Comparison of ENCODE assay signal across 8 cellular contexts in genomic region chr19:19385900-19386339, GRCh38. TPM values are rescaled to one million over a fixed set of nuclear protein-coding genes. Genes with fewer than 3 reads are reported as not detected.
A peak's percentile ranks its signal among the peaks of the same experiment; 100 is the strongest.
DNase-seq lines count a peak whose midpoint lies in the region; ATAC-seq and TF ChIP-seq lines count a peak whose summit lies in the region.

No MANE protein-coding gene starts in this region.

- no peak for TF ChIP-seq POLR2A in lower leg skin (IDR thresholded peaks at IDR 0.05)

- H2AK5ac ChIP-seq in H9 (ENCODE audit: insufficient read length, low read length) = no peak overlapping the region

- no CpG with 5 or more reads among the region's 59 CpGs for WGBS in H9 (ENCODE audit: extremely low coverage, insufficient read length, low lambda C conversion rate)
- WGBS in lower leg skin, 2 donors = 1 to 2% methylated on average over 9 to 47 of the region's 59 CpGs

- H3K27me3 ChIP-seq in H9 (ENCODE audit: insufficient read depth, low read length) (no peaks in the 10 kb centered on the region), OCI-LY1 (ENCODE audit: insufficient read depth, low read length) (no peaks in the 10 kb centered on the region), ascending aorta (no peaks in the 10 kb centered on the region)

- H3K4me1 Mint-ChIP-seq in H9 = peaks cover 29% of the 10 kb centered on the region in 2 experiments
- H3K4me1 Mint-ChIP-seq in stimulated activated effector memory CD8-positive, alpha-beta T cell treated with anti-CD3 and anti-CD28 coated beads, Interleukin-12 subunit alpha, Interleukin-12 subunit beta, amount 100 ng/mL, for 72 hours = peaks cover 43% of the 10 kb centered on the region

- H3K4ac ChIP-seq in H9 (ENCODE audit: low read depth, low read length) = no peak overlapping the region

- intact Hi-C loops in ascending aorta (cut with DNase I) (loop anchor here (1.0 to 2.0 kb wide), 3 partner anchors 19 to 104 kb away; partner anchors contain the start of gene GATAD2A), lower leg skin (cut with DNase I; ENCODE audit: low total_unique reads) (no loop called here)

- H3K18ac ChIP-seq in H9 (ENCODE audit: insufficient read length, low read depth, low read length) = no peak overlapping the region

- H3K9me3 Mint-ChIP-seq in H9 = peaks cover 4 to 5% of the 10 kb centered on the region in 2 experiments; a peak in 4 of 5 replicates
- no peaks in the 10 kb centered on the region for H3K9me3 Mint-ChIP-seq in stimulated activated effector memory CD8-positive, alpha-beta T cell treated with anti-CD3 and anti-CD28 coated beads, Interleukin-12 subunit alpha, Interleukin-12 subunit beta, amount 100 ng/mL, for 72 hours

- H4K20me1 ChIP-seq in H9 (ENCODE audit: control insufficient read depth, insufficient read depth, insufficient read length) (no peaks in the 10 kb centered on the region), OCI-LY1 (ENCODE audit: insufficient read depth, low read length) (no peaks in the 10 kb centered on the region)

- H3K14ac ChIP-seq in H9 (ENCODE audit: insufficient read depth, low read length) = 0 out of 2 replicates have a peak overlapping the region, but pooled peaks have one; percentile 68

- H2BK120ac ChIP-seq in H9 (ENCODE audit: low read depth, low read length, poor library complexity, severe bottlenecking) = no peak overlapping the region

- TF ChIP-seq CTCF in H9 (conservative IDR thresholded peaks at IDR 0.05) = no peak
- no peak for TF ChIP-seq CTCF in OCI-LY1 (IDR thresholded peaks at IDR 0.05; ENCODE audit: low read length)
- no peak for TF ChIP-seq CTCF in ascending aorta (IDR thresholded peaks at IDR 0.05)
- no peak for TF ChIP-seq CTCF in lower leg skin (IDR thresholded peaks at IDR 0.05)

- H3K4me2 ChIP-seq in H9 (ENCODE audit: insufficient read depth, insufficient read length, low read length) (peak overlapping the region; percentile 67), OCI-LY1 (ENCODE audit: low read length) (peak overlapping the region; percentile 75)

- no peak overlapping the region for H2BK15ac ChIP-seq in H9 (ENCODE audit: low read depth, low read length)

- H3K23me2 ChIP-seq in H9 (ENCODE audit: insufficient read length, low read depth, low read length, poor library complexity, severe bottlenecking) = peaks cover 10% of the 10 kb centered on the region

- no peaks in the 10 kb centered on the region for H3K9me2 ChIP-seq in OCI-LY1 (ENCODE audit: low read depth, low read length)

- H3T11ph ChIP-seq in H9 (ENCODE audit: low read length) = no peak overlapping the region

- no peak overlapping the region for H2BK5ac ChIP-seq in H9 (ENCODE audit: insufficient read length, low read length)

- no peaks in the 10 kb centered on the region for H3K36me3 ChIP-seq in OCI-LY1 (ENCODE audit: insufficient read depth, low read length)
- H3K36me3 ChIP-seq in ascending aorta = no peaks in the 10 kb centered on the region

- no peaks in the 10 kb centered on the region for H3K9me3 ChIP-seq in H9 (ENCODE audit: control insufficient read depth, low read depth, low read length)
- H3K9me3 ChIP-seq in OCI-LY1 (ENCODE audit: low read length) = no peaks in the 10 kb centered on the region
- no peaks in the 10 kb centered on the region for H3K9me3 ChIP-seq in ascending aorta

- peak overlapping the region; percentile 68 to 88 (median 82); a peak in 4 of 7 replicates for H3K27ac Mint-ChIP-seq in H9
- peak overlapping the region; percentile 99 for H3K27ac Mint-ChIP-seq in stimulated activated effector memory CD8-positive, alpha-beta T cell treated with anti-CD3 and anti-CD28 coated beads, Interleukin-12 subunit alpha, Interleukin-12 subunit beta, amount 100 ng/mL, for 72 hours

- H4K91ac ChIP-seq in H9 (ENCODE audit: insufficient read length, low read depth, low read length) = no peak overlapping the region

- H4K8ac ChIP-seq in H9 (replicated peaks; ENCODE audit: insufficient read length, low read depth, low read length) = no peak overlapping the region

- H3K79me2 ChIP-seq in H9 (ENCODE audit: insufficient read depth, low read length) (peaks cover 7% of the 10 kb centered on the region; the same call in 1 of the 2 replicates), OCI-LY1 (ENCODE audit: insufficient read depth, low read length) (peaks cover 26% of the 10 kb centered on the region)

- H2BK12ac ChIP-seq in H9 (ENCODE audit: insufficient read length, low read depth, low read length) = no peak overlapping the region

- H3K4me3 Mint-ChIP-seq in H9 = peak overlapping the region; percentile 82 to 90
- H3K4me3 Mint-ChIP-seq in stimulated activated effector memory CD8-positive, alpha-beta T cell treated with anti-CD3 and anti-CD28 coated beads, Interleukin-12 subunit alpha, Interleukin-12 subunit beta, amount 100 ng/mL, for 72 hours = peak overlapping the region; percentile 99

- H4K5ac ChIP-seq in H9 (ENCODE audit: insufficient read length, low read depth, low read length) = no peak overlapping the region

- H3K4me3 ChIP-seq in OCI-LY1 (ENCODE audit: low read depth, low read length, poor library complexity, severe bottlenecking) = peak overlapping the region; percentile 89
- peak overlapping the region; percentile 77 to 89 for H3K4me3 ChIP-seq in ascending aorta
- peak overlapping the region; percentile 59 for H3K4me3 ChIP-seq in lower leg skin (ENCODE audit: low read depth, poor library complexity, severe bottlenecking)

- no peak overlapping the region for H3K56ac ChIP-seq in H9 (ENCODE audit: insufficient read length, low read depth, low read length)

- no peak overlapping the region for H3K27ac ChIP-seq in H9 (ENCODE audit: insufficient read length, low read depth, low read length)
- H3K27ac ChIP-seq in OCI-LY1 (ENCODE audit: low read depth, low read length, poor library complexity, severe bottlenecking) = peak overlapping the region; percentile 71
- H3K27ac ChIP-seq in ascending aorta = peak overlapping the region; percentile 83 to 92

- H3K4me1 ChIP-seq in H9 (ENCODE audit: insufficient read depth, low read length) = no peaks in the 10 kb centered on the region; the same call in 1 of the 2 replicates
- peaks cover 50% of the 10 kb centered on the region for H3K4me1 ChIP-seq in OCI-LY1 (ENCODE audit: insufficient read depth, low read length, severe bottlenecking)
- peaks cover 13 to 42% of the 10 kb centered on the region in 2 donors for H3K4me1 ChIP-seq in ascending aorta

- ATAC-seq in stimulated activated effector memory CD8-positive, alpha-beta T cell treated with anti-CD3 and anti-CD28 coated beads, Interleukin-12 subunit alpha, Interleukin-12 subunit beta, amount 100 ng/mL, for 72 hours = peak; percentile 51

- H3K79me1 ChIP-seq in H9 (ENCODE audit: insufficient read depth, low read depth, low read length, poor library complexity, severe bottlenecking) = peaks cover 5% of the 10 kb centered on the region

- peak; percentile 78 for DNase-seq in ELR (ENCODE audit: low read depth)
- DNase-seq in H9 = peak; percentile 52
- no peak for DNase-seq in ascending aorta (ENCODE audit: low spot score in 2 of 2)
- DNase-seq in lower leg skin (ENCODE audit: low spot score in 2 of 2) = peak in 1 of 2 donors; percentile 92
- DNase-seq in stimulated activated effector memory CD8-positive, alpha-beta T cell treated with anti-CD3 and anti-CD28 coated beads, Interleukin-12 subunit alpha, Interleukin-12 subunit beta, amount 100 ng/mL, for 72 hours (ENCODE audit: low spot score in 2 of 2) = peak; percentile 58 to 87
- DNase-seq in NCI-H1105 (lab: John Stamatoyannopoulos, UW) = no peak
- no peak for DNase-seq in NCI-H2107 (lab: John Stamatoyannopoulos, UW)

- H3F3A ChIP-seq in OCI-LY1 (ENCODE audit: insufficient read depth, low read length) = no peaks in the 10 kb centered on the region

- H3K9ac ChIP-seq in H9 (ENCODE audit: extremely low read depth, insufficient read length, low read length) = peak overlapping the region; percentile 68
- H3K9ac ChIP-seq in OCI-LY1 (ENCODE audit: low read length) = peak overlapping the region; percentile 94

- peaks cover 0 to 9% (median 3%) of the 10 kb centered on the region in 3 experiments; a peak in 2 of 7 replicates for H3K36me3 Mint-ChIP-seq in H9 (ENCODE audit: insufficient read depth in 1 of 3, low read depth in 3 of 3)
- H3K36me3 Mint-ChIP-seq in stimulated activated effector memory CD8-positive, alpha-beta T cell treated with anti-CD3 and anti-CD28 coated beads, Interleukin-12 subunit alpha, Interleukin-12 subunit beta, amount 100 ng/mL, for 72 hours = peaks cover 35% of the 10 kb centered on the region

- peaks cover 4% of the 10 kb centered on the region; the same call in 1 of the 2 replicates for H3K27me3 Mint-ChIP-seq in H9 (ENCODE audit: low read depth)

- H2BK20ac ChIP-seq in H9 (ENCODE audit: low read depth, low read length, poor library complexity, severe bottlenecking) = no peak overlapping the region

- H2AFZ ChIP-seq in H9 (ENCODE audit: low read length) = no peak overlapping the region
- H2AFZ ChIP-seq in OCI-LY1 (ENCODE audit: low read length) = no peak overlapping the region

- H3K23ac ChIP-seq in H9 (ENCODE audit: insufficient read length, low read depth, low read length) = no peak overlapping the region

RNA-seq across cellular contexts. Expression of gene GATAD2A, which starts 19.6 kb away (rescaled TPM):
- 189 and 198 TPM in 2 replicates for total RNA-seq in H9 (2021)
- 63.3 TPM for total RNA-seq in ascending aorta
- total RNA-seq in lower leg skin = 100 to 1,000 TPM in 1 of 4 donors, 10 to 100 TPM in 3; 73.8 to 128 (median 87.7) TPM

Comparison
In these comparisons a context has a peak if more than half of its experiments do, and no peak if none do; other contexts are left out.
1. DNase-seq: peak in ELR (single experiment), H9 (single experiment) and stimulated activated effector memory CD8-positive, alpha-beta T cell treated with anti-CD3 and anti-CD28 coated beads, Interleukin-12 subunit alpha, Interleukin-12 subunit beta, amount 100 ng/mL, for 72 hours (2 of 2); none in ascending aorta (0 of 2), NCI-H1105 (single experiment) and NCI-H2107 (single experiment).
2. Peak in every context shown above with its lines, with median percentiles within 50 percentile points of each other: H3K4me3 ChIP-seq.